26 cellular contexts compared by ENCODE assay signal in the genomic region with DNA sequence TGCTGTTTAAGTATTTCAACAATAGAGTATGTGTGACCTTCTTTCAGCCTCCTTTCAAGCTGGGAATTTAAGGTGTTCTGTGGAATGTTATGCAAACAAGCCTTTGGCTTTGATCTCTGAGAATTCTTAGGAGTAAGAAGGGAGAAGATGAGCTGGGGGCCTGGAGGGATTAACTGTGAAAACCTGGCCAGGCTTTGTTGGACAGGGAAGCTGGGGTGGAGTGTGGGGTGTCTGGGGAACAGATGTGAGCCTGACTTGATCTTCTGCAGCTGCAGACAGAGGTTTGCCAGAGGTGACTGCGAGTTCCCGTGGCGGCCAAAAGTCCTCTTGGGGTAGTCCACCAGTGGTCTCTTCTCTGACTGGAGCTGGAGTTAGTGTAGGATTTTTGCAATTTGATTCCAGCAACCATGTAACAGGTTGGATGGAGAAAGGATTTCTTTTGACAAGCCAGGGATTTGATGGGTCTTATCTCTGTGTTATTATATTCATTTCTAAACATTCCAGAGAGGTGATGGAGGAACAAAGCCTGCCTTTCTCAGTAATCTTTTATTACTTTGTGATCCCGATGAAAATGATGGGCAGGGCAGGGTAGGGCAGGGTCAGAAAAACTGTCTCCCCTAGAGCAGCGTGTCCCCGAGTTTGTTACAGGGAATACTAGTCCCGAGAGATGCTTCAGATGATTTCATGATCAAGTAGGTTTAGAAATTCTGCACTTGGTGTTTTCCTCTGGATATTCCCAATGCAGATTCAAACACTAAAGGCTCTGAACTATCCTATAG.
DNase-seq lines count a peak whose midpoint lies in the region; ATAC-seq and TF ChIP-seq lines count a peak whose summit lies in the region.
"Had no signal": no experiment of that assay in that cellular context is flagged by ENCODE, and none has a peak within 500 bp of the region (broad histone marks: within the 10 kb centered on the region; RNA-seq: fewer than 3 reads in every experiment).

No MANE protein-coding gene starts in this region.

- H3K9ac ChIP-seq in iPS-20b (ENCODE audit: low read depth, low read length) = no peak overlapping the region

- CTCF ChIA-PET in WTC11 (lab: Charles Lee) = interaction anchor here (1.1 kb wide), 1 partner anchor 38 kb away, joined by 3 read pairs; no protein-coding TSS in a partner anchor

- H3K4me3 ChIP-seq in iPS-20b (ENCODE audit: low read length) = peak overlapping the region; percentile 26; the same call in 1 of the 2 replicates
- H3K4me3 ChIP-seq in osteoblast (ENCODE audit: insufficient read depth, low read length) = no peak overlapping the region
- H3K4me3 ChIP-seq in tibial nerve = no peak overlapping the region
- H3K4me3 ChIP-seq: A549, GM12878, K562 had no signal

- H3K79me2 ChIP-seq in osteoblast (ENCODE audit: insufficient read depth, low read length) = no peaks in the 10 kb centered on the region

- peaks cover 26% of the 10 kb centered on the region for H3K27me3 Mint-ChIP-seq in WTC11 (ENCODE audit: low read depth)
- no peaks in the 10 kb centered on the region for H3K27me3 Mint-ChIP-seq in type B pancreatic cell

- no peak overlapping the region for H3K4me3 Mint-ChIP-seq in WTC11
- no peak overlapping the region for H3K4me3 Mint-ChIP-seq in type B pancreatic cell
- H3K4me3 Mint-ChIP-seq: CD4-positive, alpha-beta memory T cell had no signal

- H3K27ac ChIP-seq in iPS-20b (ENCODE audit: low read length) (no peak overlapping the region), osteoblast (ENCODE audit: low read depth, low read length) (no peak overlapping the region), tibial nerve (no peak overlapping the region)
- H3K27ac ChIP-seq: A549 had no signal

- H3K36me3 Mint-ChIP-seq in WTC11 (peaks cover 3% of the 10 kb centered on the region), type B pancreatic cell (no peaks in the 10 kb centered on the region)

- no peaks in the 10 kb centered on the region for H4K20me1 ChIP-seq in osteoblast (ENCODE audit: insufficient read depth, low read length)

- H3K27me3 ChIP-seq in iPS-20b (ENCODE audit: insufficient read depth, low read length) (0 out of 2 replicates have a peak, but pooled peaks cover 3% of the 10 kb centered on the region), osteoblast (ENCODE audit: insufficient read depth, low read length) (no peaks in the 10 kb centered on the region), tibial nerve (no peaks in the 10 kb centered on the region)

- TF ChIP-seq POLR2A in tibial nerve (IDR thresholded peaks at IDR 0.05) = no peak

- H3K27ac Mint-ChIP-seq in WTC11 (no peak overlapping the region), type B pancreatic cell (no peak overlapping the region)
- H3K27ac Mint-ChIP-seq: CD4-positive, alpha-beta memory T cell had no signal

- TF ChIP-seq CTCF in WTC11 (IDR thresholded peaks at IDR 0.05) (no peak), osteoblast (IDR thresholded peaks at IDR 0.05; ENCODE audit: extremely low read depth, low read depth, low read length) (no peak), type B pancreatic cell (conservative IDR thresholded peaks at IDR 0.05) (no peak), tibial nerve (IDR thresholded peaks at IDR 0.05) (no peak)

- no peaks in the 10 kb centered on the region for H3K36me3 ChIP-seq in iPS-20b (ENCODE audit: insufficient read depth, low read depth, low read length)
- H3K36me3 ChIP-seq in osteoblast (ENCODE audit: insufficient read depth, low read length) = no peaks in the 10 kb centered on the region
- no peaks in the 10 kb centered on the region for H3K36me3 ChIP-seq in tibial nerve

- H2AFZ ChIP-seq in osteoblast (ENCODE audit: low read length) = no peak overlapping the region

- H3K4me2 ChIP-seq in osteoblast (ENCODE audit: insufficient read depth, low read length) = no peak overlapping the region
- H3K4me2 ChIP-seq: A549 had no signal

- H3K9me3 Mint-ChIP-seq in WTC11 = peaks cover 15% of the 10 kb centered on the region
- peaks cover 16% of the 10 kb centered on the region for H3K9me3 Mint-ChIP-seq in type B pancreatic cell

- DNase-seq in ELF-1 (ENCODE audit: low read depth, low spot score) (peak; percentile 79), WTC11 (ENCODE audit: low spot score) (no peak), osteoblast (ENCODE audit: insufficient read length, low spot score, missing footprints) (peak; percentile 9), type B pancreatic cell (ENCODE audit: extremely low spot score, unreplicated experiment) (no peak), tibial nerve (ENCODE audit: low spot score in 2 of 2) (no peak)
- DNase-seq: C1 segment of cervical spinal cord; CD4-positive, alpha-beta memory T cell; COR-L47; GDM1; MV-4-11; NCI-H1105; NCI-H146; NCI-H2029; NCI-H446 treated with DMSO at 0.1 percent for 48 hours; NCI-H526; NCI-H82; NK-92 treated with Interleukin-12 subunit alpha and Interleukin-12 subunit beta, amount 100 ng/mL, for 24 hours; PC-3; SHP77 had no signal

- POLR2A ChIA-PET in WTC11 (lab: Charles Lee) = no interaction called here

- 51 to 61% methylated on average over 7 of the region's 7 CpGs for WGBS in tibial nerve, 2 donors

- H3K4me1 ChIP-seq in iPS-20b (ENCODE audit: insufficient read depth, low read length) (peaks cover 12% of the 10 kb centered on the region; the same call in 1 of the 2 replicates), osteoblast (ENCODE audit: insufficient read depth, low read length) (no peaks in the 10 kb centered on the region), tibial nerve (peaks cover 0 to 11% (median 0%) of the 10 kb centered on the region in 4 donors)
- H3K4me1 ChIP-seq: A549 had no signal

- H3K9me3 ChIP-seq in iPS-20b (ENCODE audit: insufficient read depth, low read depth, low read length) (no peaks in the 10 kb centered on the region), osteoblast (ENCODE audit: low read depth, low read length) (no peaks in the 10 kb centered on the region), tibial nerve (peaks cover 0 to 23% (median 5%) of the 10 kb centered on the region in 4 donors)
- H3K9me3 ChIP-seq: A549 had no signal

- H3K4me1 Mint-ChIP-seq in WTC11 (peaks cover 40% of the 10 kb centered on the region), type B pancreatic cell (ENCODE audit: unreplicated experiment) (no peaks in the 10 kb centered on the region)
- H3K4me1 Mint-ChIP-seq: CD4-positive, alpha-beta memory T cell had no signal

- ATAC-seq in WTC11 (peak; percentile 49), GM21390 (IDR thresholded peaks at IDR 0.05; ENCODE audit: unreplicated experiment) (no peak)
- ATAC-seq: A549, GM12878, HCT116, HepG2, K562, PC-3 had no signal

- TF ChIP-seq EP300 in tibial nerve (IDR thresholded peaks at IDR 0.05) = no peak

TF ChIP-seq in WTC11, 78 proteins besides CTCF, POLR2A, EP300 and RAD21:
- TF ChIP-seq NR3C1 (CRISPR knock-in tag; conservative IDR thresholded peaks at IDR 0.05; ENCODE audit: low read depth) = no peak
- TF ChIP-seq ZNF138 (CRISPR knock-in tag; conservative IDR thresholded peaks at IDR 0.05) = no peak
- no peak for TF ChIP-seq SP1 (CRISPR knock-in tag; conservative IDR thresholded peaks at IDR 0.05)
- TF ChIP-seq, protein P1, sequence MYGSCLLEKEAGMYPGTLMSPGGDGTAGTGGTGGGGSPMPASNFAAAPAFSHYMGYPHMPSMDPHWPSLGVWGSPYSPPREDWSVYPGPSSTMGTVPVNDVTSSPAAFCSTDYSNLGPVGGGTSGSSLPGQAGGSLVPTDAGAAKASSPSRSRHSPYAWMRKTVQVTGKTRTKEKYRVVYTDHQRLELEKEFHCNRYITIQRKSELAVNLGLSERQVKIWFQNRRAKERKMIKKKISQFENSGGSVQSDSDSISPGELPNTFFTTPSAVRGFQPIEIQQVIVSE (CRISPR knock-in tag; IDR thresholded peaks at IDR 0.05; ENCODE audit: borderline replicate concordance) = no peak
- TF ChIP-seq RELA (CRISPR knock-in tag; IDR thresholded peaks at IDR 0.05; ENCODE audit: borderline replicate concordance) = no peak
- TF ChIP-seq, protein P2, sequence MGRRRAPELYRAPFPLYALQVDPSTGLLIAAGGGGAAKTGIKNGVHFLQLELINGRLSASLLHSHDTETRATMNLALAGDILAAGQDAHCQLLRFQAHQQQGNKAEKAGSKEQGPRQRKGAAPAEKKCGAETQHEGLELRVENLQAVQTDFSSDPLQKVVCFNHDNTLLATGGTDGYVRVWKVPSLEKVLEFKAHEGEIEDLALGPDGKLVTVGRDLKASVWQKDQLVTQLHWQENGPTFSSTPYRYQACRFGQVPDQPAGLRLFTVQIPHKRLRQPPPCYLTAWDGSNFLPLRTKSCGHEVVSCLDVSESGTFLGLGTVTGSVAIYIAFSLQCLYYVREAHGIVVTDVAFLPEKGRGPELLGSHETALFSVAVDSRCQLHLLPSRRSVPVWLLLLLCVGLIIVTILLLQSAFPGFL (CRISPR knock-in tag; IDR thresholded peaks at IDR 0.05; ENCODE audit: borderline replicate concordance) = no peak

Comparison
In these comparisons a context has a peak if more than half of its experiments do, and no peak if none do; other contexts are left out.
1. DNase-seq: peak in ELF-1 (single experiment) and osteoblast (single experiment); none in WTC11 (single experiment), type B pancreatic cell (single experiment) and tibial nerve (0 of 2).